1 cellular context compared by ENCODE assay signal in the genomic region with DNA sequence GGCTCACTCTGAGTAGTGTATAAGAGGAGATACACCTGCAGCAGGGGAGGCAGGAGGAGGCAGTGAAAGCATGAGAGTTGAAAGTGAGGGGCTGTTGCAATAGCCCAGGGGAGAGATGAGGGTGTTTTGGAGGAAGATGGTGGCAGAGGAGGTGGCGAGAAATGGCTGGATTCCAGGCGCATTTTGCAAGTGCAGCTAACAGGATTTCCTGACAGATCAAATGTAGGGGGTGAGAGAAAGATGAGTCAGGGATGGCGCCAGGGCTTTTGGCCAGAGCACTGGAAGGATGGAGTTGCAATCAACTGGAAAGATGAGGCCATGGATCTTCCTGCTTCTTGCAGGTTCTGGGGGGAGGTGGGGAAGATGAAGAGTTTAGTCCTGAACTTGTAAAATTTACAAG.
TF ChIP-seq lines count a peak whose summit lies in the region.

No MANE protein-coding gene starts in this region.

TF ChIP-seq in SK-N-SH, 30 proteins besides CTCF, POLR2A, EP300 and RAD21 (continued from another document):
- TF ChIP-seq, protein P1, sequence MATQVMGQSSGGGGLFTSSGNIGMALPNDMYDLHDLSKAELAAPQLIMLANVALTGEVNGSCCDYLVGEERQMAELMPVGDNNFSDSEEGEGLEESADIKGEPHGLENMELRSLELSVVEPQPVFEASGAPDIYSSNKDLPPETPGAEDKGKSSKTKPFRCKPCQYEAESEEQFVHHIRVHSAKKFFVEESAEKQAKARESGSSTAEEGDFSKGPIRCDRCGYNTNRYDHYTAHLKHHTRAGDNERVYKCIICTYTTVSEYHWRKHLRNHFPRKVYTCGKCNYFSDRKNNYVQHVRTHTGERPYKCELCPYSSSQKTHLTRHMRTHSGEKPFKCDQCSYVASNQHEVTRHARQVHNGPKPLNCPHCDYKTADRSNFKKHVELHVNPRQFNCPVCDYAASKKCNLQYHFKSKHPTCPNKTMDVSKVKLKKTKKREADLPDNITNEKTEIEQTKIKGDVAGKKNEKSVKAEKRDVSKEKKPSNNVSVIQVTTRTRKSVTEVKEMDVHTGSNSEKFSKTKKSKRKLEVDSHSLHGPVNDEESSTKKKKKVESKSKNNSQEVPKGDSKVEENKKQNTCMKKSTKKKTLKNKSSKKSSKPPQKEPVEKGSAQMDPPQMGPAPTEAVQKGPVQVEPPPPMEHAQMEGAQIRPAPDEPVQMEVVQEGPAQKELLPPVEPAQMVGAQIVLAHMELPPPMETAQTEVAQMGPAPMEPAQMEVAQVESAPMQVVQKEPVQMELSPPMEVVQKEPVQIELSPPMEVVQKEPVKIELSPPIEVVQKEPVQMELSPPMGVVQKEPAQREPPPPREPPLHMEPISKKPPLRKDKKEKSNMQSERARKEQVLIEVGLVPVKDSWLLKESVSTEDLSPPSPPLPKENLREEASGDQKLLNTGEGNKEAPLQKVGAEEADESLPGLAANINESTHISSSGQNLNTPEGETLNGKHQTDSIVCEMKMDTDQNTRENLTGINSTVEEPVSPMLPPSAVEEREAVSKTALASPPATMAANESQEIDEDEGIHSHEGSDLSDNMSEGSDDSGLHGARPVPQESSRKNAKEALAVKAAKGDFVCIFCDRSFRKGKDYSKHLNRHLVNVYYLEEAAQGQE (IDR thresholded peaks at IDR 0.05; ENCODE audit: low read depth, low read length), result no peak
- no peak for TF ChIP-seq MXI1 (IDR thresholded peaks at IDR 0.05; ENCODE audit: low read depth, low read length)
- TF ChIP-seq TEAD4 (IDR thresholded peaks at IDR 0.05; ENCODE audit: borderline replicate concordance, insufficient read depth), result no peak
- no peak for TF ChIP-seq YY1 (IDR thresholded peaks at IDR 0.05; ENCODE audit: low read depth)
- TF ChIP-seq, protein P2, sequence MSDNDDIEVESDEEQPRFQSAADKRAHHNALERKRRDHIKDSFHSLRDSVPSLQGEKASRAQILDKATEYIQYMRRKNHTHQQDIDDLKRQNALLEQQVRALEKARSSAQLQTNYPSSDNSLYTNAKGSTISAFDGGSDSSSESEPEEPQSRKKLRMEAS (IDR thresholded peaks at IDR 0.05; ENCODE audit: low read depth), result no peak
- no peak for TF ChIP-seq MEF2A (IDR thresholded peaks at IDR 0.05; ENCODE audit: borderline replicate concordance, low read depth)
- TF ChIP-seq SIN3A (IDR thresholded peaks at IDR 0.05; ENCODE audit: borderline replicate concordance, low read depth, low read length), result no peak
- TF ChIP-seq RFX5 (IDR thresholded peaks at IDR 0.05; ENCODE audit: low read length), result no peak
- TF ChIP-seq CHD2 (IDR thresholded peaks at IDR 0.05; ENCODE audit: low read length, partially characterized antibody), result no peak
- TF ChIP-seq FOXM1 (IDR thresholded peaks at IDR 0.05; ENCODE audit: low read depth), result no peak
